ENCODE assay signal across 12 cellular contexts in the genomic region with DNA sequence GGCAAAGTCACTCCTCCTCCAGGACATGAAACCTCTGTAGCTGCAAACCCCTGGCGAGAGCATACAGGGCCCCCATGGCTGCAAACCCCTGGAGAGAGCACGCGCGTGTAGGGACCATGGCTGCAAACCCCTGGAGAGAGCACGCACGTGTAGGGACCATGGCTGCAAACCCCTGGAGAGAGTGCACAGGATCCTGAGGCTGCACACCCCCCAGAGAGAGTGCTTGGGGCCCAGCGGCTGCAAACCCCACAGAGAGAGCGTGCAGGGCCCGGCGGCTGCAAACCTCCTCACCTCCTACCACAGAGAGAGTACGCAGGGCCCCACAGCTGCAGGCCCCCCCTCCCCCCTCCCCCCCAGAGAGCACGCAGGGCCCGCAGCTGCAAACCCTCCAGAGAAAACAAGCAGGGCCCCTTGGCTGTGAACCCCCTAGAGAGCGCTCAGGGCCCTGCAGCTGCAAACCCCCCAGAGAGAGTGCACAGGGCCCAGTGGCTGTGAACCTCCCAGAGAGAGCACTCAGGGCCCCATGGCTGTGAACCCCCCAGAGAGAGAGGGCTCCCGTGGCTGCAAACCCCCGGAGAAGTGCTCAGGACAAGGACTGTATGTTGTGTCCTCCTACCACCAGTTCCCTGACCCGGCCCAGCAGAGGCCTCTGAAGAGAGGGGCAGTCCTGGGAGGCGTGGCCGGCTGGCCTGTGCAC. TPM values are rescaled to one million over a fixed set of nuclear protein-coding genes. Genes with fewer than 3 reads are reported as not detected.
DNase-seq lines count a peak whose midpoint lies in the region; ATAC-seq, FAIRE-seq and TF ChIP-seq lines count a peak whose summit lies in the region.
"Had no signal": no experiment of that assay in that cellular context is flagged by ENCODE, and none has a peak within 500 bp of the region (broad histone marks: within the 10 kb centered on the region; RNA-seq: fewer than 3 reads in every experiment).

No MANE protein-coding gene starts in this region.

- no peaks in the 10 kb centered on the region for H3K79me2 ChIP-seq in neural progenitor cell (ENCODE audit: low read depth)

- H3K4me1 ChIP-seq in Peyer's patch (peaks cover 0 to 5% (median 0%) of the 10 kb centered on the region in 4 donors), sigmoid colon (no peaks in the 10 kb centered on the region), neural progenitor cell (no peaks in the 10 kb centered on the region)
- H3K4me1 ChIP-seq: ascending aorta had no signal

- H3K36me3 Mint-ChIP-seq in nephron progenitor cell (ENCODE audit: low read depth) (peaks cover 55% of the 10 kb centered on the region), neural progenitor cell (peaks cover 27% of the 10 kb centered on the region)

- no peak overlapping the region for H3K9ac ChIP-seq in neural progenitor cell

- no peaks in the 10 kb centered on the region for H3K9me3 ChIP-seq in Peyer's patch
- H3K9me3 ChIP-seq in sigmoid colon: no peaks in the 10 kb centered on the region
- H3K9me3 ChIP-seq in neural progenitor cell (ENCODE audit: low read depth): no peaks in the 10 kb centered on the region
- H3K9me3 ChIP-seq: ascending aorta had no signal

- TF ChIP-seq CTCF in Peyer's patch (IDR thresholded peaks at IDR 0.05) (no peak), sigmoid colon (IDR thresholded peaks at IDR 0.05) (no peak), nephron progenitor cell (IDR thresholded peaks at IDR 0.05) (no peak), neural progenitor cell (IDR thresholded peaks at IDR 0.05) (no peak)

- intact Hi-C loops in sigmoid colon (cut with DNase I): no loop called here

- H3K4me3 ChIP-seq in Peyer's patch (no peak overlapping the region), sigmoid colon (no peak overlapping the region), neural progenitor cell (no peak overlapping the region)
- H3K4me3 ChIP-seq: ascending aorta had no signal

- H3K4me1 Mint-ChIP-seq in nephron progenitor cell: peaks cover 32% of the 10 kb centered on the region
- H3K4me1 Mint-ChIP-seq in neural progenitor cell: peaks cover 3% of the 10 kb centered on the region

- H3K27ac ChIP-seq in Peyer's patch: peak overlapping the region in 1 of 4 donors; percentile 58
- no peak overlapping the region for H3K27ac ChIP-seq in sigmoid colon
- H3K27ac ChIP-seq in neural progenitor cell: no peak overlapping the region
- H3K27ac ChIP-seq: ascending aorta, HL-60 had no signal

- ATAC-seq in HG02884 (IDR thresholded peaks at IDR 0.05; ENCODE audit: unreplicated experiment): peak; percentile 55
- ATAC-seq: PC-3 had no signal

- no peak for TF ChIP-seq EP300 in sigmoid colon (IDR thresholded peaks at IDR 0.05)

- no peaks in the 10 kb centered on the region for H4K20me1 ChIP-seq in neural progenitor cell (ENCODE audit: low read depth)

- 45 to 81% methylated on average over 19 of the region's 19 CpGs for WGBS in sigmoid colon, 2 donors

- H2AFZ ChIP-seq in neural progenitor cell (replicated peaks): no peak overlapping the region

- no peak for TF ChIP-seq POLR2A in Peyer's patch (IDR thresholded peaks at IDR 0.05)
- TF ChIP-seq POLR2A in sigmoid colon (IDR thresholded peaks at IDR 0.05): no peak

- H3K9me3 Mint-ChIP-seq in nephron progenitor cell (peaks cover 21% of the 10 kb centered on the region), neural progenitor cell (peaks cover 2% of the 10 kb centered on the region)

- H3K27ac Mint-ChIP-seq in nephron progenitor cell (no peak overlapping the region), neural progenitor cell (no peak overlapping the region)

- peak; percentile 73 for FAIRE-seq in GM19239 (lab: Jason Lieb, UNC)

- H3F3A ChIP-seq in neural progenitor cell (ENCODE audit: low read depth): no peaks in the 10 kb centered on the region

- H3K4me3 Mint-ChIP-seq in nephron progenitor cell (no peak overlapping the region), neural progenitor cell (no peak overlapping the region)

- H3K4me2 ChIP-seq in neural progenitor cell: no peak overlapping the region

- H3K36me3 ChIP-seq in Peyer's patch: no peaks in the 10 kb centered on the region
- H3K36me3 ChIP-seq in sigmoid colon: no peaks in the 10 kb centered on the region
- H3K36me3 ChIP-seq in neural progenitor cell: no peaks in the 10 kb centered on the region
- H3K36me3 ChIP-seq: ascending aorta had no signal

- DNase-seq in GM19239 (ENCODE audit: insufficient read length, low spot score) (peak; percentile 39), Peyer's patch (peak in 2 of 3 donors; percentile 56 to 57), sigmoid colon (peak; percentile 43), nephron progenitor cell (no peak), neural progenitor cell (ENCODE audit: low spot score) (no peak), NCI-H1092 (lab: John Stamatoyannopoulos, UW) (no peak)
- DNase-seq in activated CD4-positive, alpha-beta T cell treated with anti-CD3 and anti-CD28 coated beads, Interleukin-2, amount 50 U/mL, for 1 hour: no peak
- DNase-seq: NCI-H187 treated with DMSO at 0.1 percent for 48 hours, PC-3 had no signal

- H3K27me3 ChIP-seq in Peyer's patch: no peaks in the 10 kb centered on the region
- H3K27me3 ChIP-seq in sigmoid colon: no peaks in the 10 kb centered on the region
- no peaks in the 10 kb centered on the region for H3K27me3 ChIP-seq in neural progenitor cell
- H3K27me3 ChIP-seq: ascending aorta had no signal

- H3K27me3 Mint-ChIP-seq in nephron progenitor cell (ENCODE audit: low read depth, poor library complexity) (no peaks in the 10 kb centered on the region), neural progenitor cell (ENCODE audit: insufficient read depth, low read depth) (peaks cover 2% of the 10 kb centered on the region)

RNA-seq across cellular contexts. Expression of a gene that starts 7.3 kb away (rescaled TPM):
- total RNA-seq in Peyer's patch (10 to 100 TPM in 1 of 4 donors, 1 to 10 TPM in 2, not detected in 1; 3.9 to 15.2 (median 5.8) TPM), sigmoid colon (1 to 10 TPM; 2.3 to 7.8 (median 4.5) TPM), neural progenitor cell (ENCODE audit: low replicate concordance) (0.22 and 0.43 TPM in 2 replicates)
- 1 to 10 TPM; 1.2 to 4.9 (median 4.2) TPM for polyA plus RNA-seq in sigmoid colon

RNA-seq across cellular contexts. Expression of a gene that starts 44.6 kb away (rescaled TPM):
- 10 to 100 TPM; 23.9 to 29.1 (median 26.9) TPM for total RNA-seq in Peyer's patch
- 10 to 100 TPM; 20.6 to 33.0 (median 27.6) TPM for total RNA-seq in sigmoid colon
- polyA plus RNA-seq in sigmoid colon: 10 to 100 TPM in 1 of 3 donors, 1 to 10 TPM in 2; 6.6 to 10.2 (median 7.9) TPM
- total RNA-seq in neural progenitor cell (ENCODE audit: low replicate concordance): 17.4 and 23.8 TPM in 2 replicates

Comparison
In these comparisons a context has a peak if more than half of its experiments do, and no peak if none do; other contexts are left out.
1. DNase-seq: peak in GM19239 (single experiment), Peyer's patch (2 of 3) and sigmoid colon (single experiment); none in activated CD4-positive, alpha-beta T cell treated with anti-CD3 and anti-CD28 coated beads, Interleukin-2, amount 50 U/mL, for 1 hour (single experiment), nephron progenitor cell (single experiment), neural progenitor cell (single experiment) and NCI-H1092 (single experiment).